In genomic region chr15:41881550-41881924, GRCh38 we compare ENCODE assay signal across 2 cellular contexts.
TF ChIP-seq lines count a peak whose summit lies in the region.

No MANE protein-coding gene starts in this region.

TF ChIP-seq in IMR-90, 13 proteins besides CTCF, POLR2A, EP300 and RAD21:
- TF ChIP-seq BHLHE40 (IDR thresholded peaks at IDR 0.05; ENCODE audit: low read depth, low read length): no peak
- no peak for TF ChIP-seq RCOR1 (IDR thresholded peaks at IDR 0.05; ENCODE audit: insufficient replicate concordance, low read length)
- no peak for TF ChIP-seq MAZ (IDR thresholded peaks at IDR 0.05; ENCODE audit: borderline replicate concordance, low read depth, low read length)
- no peak for TF ChIP-seq RFX5 (IDR thresholded peaks at IDR 0.05; ENCODE audit: low read depth, low read length)
TF ChIP-seq in IMR-90: peak in this region for 0.

TF ChIP-seq in HEK293T, 16 proteins besides CTCF, POLR2A, EP300 and RAD21:
- no peak for TF ChIP-seq ELF4 (IDR thresholded peaks at IDR 0.05)
- no peak for TF ChIP-seq PKNOX1 (IDR thresholded peaks at IDR 0.05)
- TF ChIP-seq L3MBTL2 (conservative IDR thresholded peaks at IDR 0.05): no peak
- no peak for TF ChIP-seq SUZ12 (IDR thresholded peaks at IDR 0.05)
- no peak for TF ChIP-seq FOXA1 (IDR thresholded peaks at IDR 0.05)
- no peak for TF ChIP-seq SP1 (IDR thresholded peaks at IDR 0.05)
- no peak for TF ChIP-seq HDGF (IDR thresholded peaks at IDR 0.05; ENCODE audit: borderline replicate concordance)
- no peak for TF ChIP-seq BHLHE40 (IDR thresholded peaks at IDR 0.05; ENCODE audit: borderline replicate concordance)
- TF ChIP-seq LEF1 (IDR thresholded peaks at IDR 0.05; ENCODE audit: borderline replicate concordance): no peak
- no peak for TF ChIP-seq CTBP1 (IDR thresholded peaks at IDR 0.05; ENCODE audit: borderline replicate concordance)
- no peak for TF ChIP-seq FOXK2 (IDR thresholded peaks at IDR 0.05)
- TF ChIP-seq NFRKB (IDR thresholded peaks at IDR 0.05): no peak
- no peak for TF ChIP-seq ARNT (IDR thresholded peaks at IDR 0.05)
- TF ChIP-seq ZNF384 (IDR thresholded peaks at IDR 0.05): no peak
- no peak for TF ChIP-seq TARDBP (IDR thresholded peaks at IDR 0.05)
- TF ChIP-seq FOXM1 (IDR thresholded peaks at IDR 0.05; ENCODE audit: borderline replicate concordance): no peak
